ENCODE assay signal across 31 cellular contexts in the genomic region with DNA sequence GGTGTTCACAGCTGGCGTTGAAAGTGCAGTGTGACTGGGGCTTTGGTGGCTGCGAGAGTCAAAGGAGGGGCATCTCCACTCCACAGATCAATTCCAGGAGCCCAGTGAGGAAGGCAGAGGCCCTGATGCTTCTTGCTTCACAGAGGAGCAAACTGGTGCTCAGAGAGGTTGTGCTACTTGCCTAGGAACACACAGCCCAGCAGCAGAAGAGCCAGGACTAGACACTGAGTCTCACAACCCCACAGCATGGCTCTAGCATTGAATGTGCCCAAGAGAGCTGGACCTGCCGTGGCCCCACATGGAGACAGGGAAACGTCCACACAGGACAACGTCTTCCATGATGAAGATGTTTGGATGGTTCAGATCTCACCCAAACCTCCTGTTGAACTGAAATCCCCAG. TPM values are rescaled to one million over a fixed set of nuclear protein-coding genes. Genes with fewer than 3 reads are reported as not detected.
"Had no signal": no experiment of that assay in that cellular context is flagged by ENCODE, and none has a peak within 500 bp of the region (broad histone marks: within the 10 kb centered on the region; RNA-seq: fewer than 3 reads in every experiment).

No MANE protein-coding gene starts in this region.

- H3K27ac ChIP-seq: ascending aorta, cardiac muscle cell, Peyer's patch, WERI-Rb-1 had no signal

- H3K9me3 ChIP-seq: ascending aorta had no signal

- H3K27me3 ChIP-seq: ascending aorta, cardiac muscle cell, MG63, Peyer's patch had no signal

- H3K4me1 ChIP-seq: ascending aorta, Peyer's patch had no signal

- H3K36me3 ChIP-seq: ascending aorta, cardiac muscle cell, MG63, Peyer's patch, WERI-Rb-1 had no signal

- ATAC-seq: activated CD8-positive, alpha-beta T cell treated with anti-CD3 and anti-CD28 coated beads for 36 hours; activated T-cell treated with anti-CD3 and anti-CD28 coated beads, Interleukin-2, amount 50 U/mL, for 72 hours; activated T-helper 17 cell treated with anti-CD3 and anti-CD28 coated beads, Interleukin-2, amount 50 U/mL, for 72 hours; PC-3 had no signal

- H3K4me3 ChIP-seq: ascending aorta, cardiac muscle cell, MG63, Peyer's patch had no signal

- DNase-seq: activated CD4-positive, alpha-beta T cell treated with anti-CD3 and anti-CD28 coated beads for 1 hour; activated CD4-positive, alpha-beta T cell treated with anti-CD3 and anti-CD28 coated beads for 48 hours; activated CD4-positive, CD25-positive, alpha-beta regulatory T cell; activated CD8-positive, alpha-beta T cell treated with anti-CD3 and anti-CD28 coated beads for 36 hours; activated naive CD4-positive, alpha-beta T cell treated with Interleukin-2 at 50 U/mL for 16 hours; activated naive CD8-positive, alpha-beta T cell treated with anti-CD3 and anti-CD28 coated beads, Interleukin-2, amount 10 ng/mL, durations not matched to agents 7 days and 5 days; activated T-cell treated with anti-CD3 and anti-CD28 coated beads, Interleukin-2, amount 50 U/mL, for 1 hour; activated T-cell treated with anti-CD3 and anti-CD28 coated beads, Interleukin-2, amount 50 U/mL, for 72 hours; amygdala; Kasumi-1; KG1; MG63; NCI-H1092; NCI-H1436 treated with DMSO at 0.1 percent for 48 hours; NCI-H1694 treated with DMSO at 0.1 percent for 48 hours; NCI-H2029; NCI-H345; NCI-H524 treated with DMSO at 0.1 percent for 48 hours; NK-92 treated with Interleukin-12 subunit alpha and Interleukin-12 subunit beta, amount 100 ng/mL, for 24 hours; PC-3; Peyer's patch; T1000; WERI-Rb-1 had no signal

RNA-seq across cellular contexts. Expression of gene LINC01488, which starts 33.3 kb away (rescaled TPM):
- total RNA-seq: activated CD8-positive, alpha-beta memory T cell treated with anti-CD3 and anti-CD28 coated beads for 36 hours; activated CD8-positive, alpha-beta T cell treated with anti-CD3 and anti-CD28 coated beads for 36 hours; activated naive CD8-positive, alpha-beta T cell treated with anti-CD3 and anti-CD28 coated beads, Interleukin-2, amount 10 ng/mL, durations not matched to agents 7 days and 5 days; activated T-cell treated with anti-CD3 and anti-CD28 coated beads, Interleukin-2, amount 50 U/mL, for 72 hours; activated T-helper 17 cell treated with anti-CD3 and anti-CD28 coated beads, Interleukin-2, amount 50 U/mL, for 72 hours; ascending aorta; NCI-H460; PC-3; Peyer's patch; T-helper 1 cell treated with Interleukin-12 subunit alpha and Interleukin-12 subunit beta and Interleukin-4 antibody, amounts not matched to agents 30 ng/mL and 1 ng/mL, for 36 hours; T-helper 2 cell treated with Interferon-gamma antibody and Interleukin-4, amounts not matched to agents 100 ng/mL and 5 ng/mL, for 36 hours had no signal
- polyA plus RNA-seq: adipose tissue had no signal
